ENCODE assay signal across 1 cellular context in the genomic region with DNA sequence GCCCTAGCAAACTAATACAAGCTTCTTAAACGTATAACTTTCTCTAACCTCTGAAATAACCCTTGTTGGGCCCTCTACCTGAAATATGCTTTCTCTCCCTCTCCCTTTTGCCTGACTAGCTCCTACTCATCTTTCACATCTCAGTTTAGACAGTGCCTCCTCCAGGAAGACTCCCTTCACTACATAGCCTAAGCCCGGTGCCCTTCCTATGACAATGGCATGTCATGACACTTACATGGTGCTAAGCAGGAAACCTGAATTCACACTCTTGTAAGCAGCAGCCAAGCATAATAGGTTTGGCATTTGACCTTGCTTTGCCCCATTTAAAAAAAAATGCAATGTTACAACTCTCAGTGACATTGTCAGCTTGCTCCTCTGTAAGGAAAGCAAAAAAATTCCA.
TF ChIP-seq lines count a peak whose summit lies in the region.

No MANE protein-coding gene starts in this region.

TF ChIP-seq in GM23338, 12 proteins besides CTCF, POLR2A, EP300 and RAD21:
- TF ChIP-seq NANOG (IDR thresholded peaks at IDR 0.05; ENCODE audit: borderline replicate concordance) (no peak), ZNF114 (CRISPR knock-in tag; IDR thresholded peaks at IDR 0.05) (no peak), STAT1 (IDR thresholded peaks at IDR 0.05; ENCODE audit: unreplicated experiment) (no peak), ZNF331 (CRISPR knock-in tag; IDR thresholded peaks at IDR 0.05; ENCODE audit: low read depth) (no peak), EZH2phosphoT487 (IDR thresholded peaks at IDR 0.05; ENCODE audit: unreplicated experiment) (no peak), REST (IDR thresholded peaks at IDR 0.05; ENCODE audit: unreplicated experiment) (no peak), JUNB (IDR thresholded peaks at IDR 0.05; ENCODE audit: unreplicated experiment) (no peak), EZH2 (IDR thresholded peaks at IDR 0.05; ENCODE audit: low read depth, unreplicated experiment) (no peak), CREB1 (CRISPR knock-in tag; IDR thresholded peaks at IDR 0.05; ENCODE audit: low read depth) (no peak), POLR2AphosphoS5 (IDR thresholded peaks at IDR 0.05; ENCODE audit: low read depth) (no peak)
- TF ChIP-seq, protein P1, sequence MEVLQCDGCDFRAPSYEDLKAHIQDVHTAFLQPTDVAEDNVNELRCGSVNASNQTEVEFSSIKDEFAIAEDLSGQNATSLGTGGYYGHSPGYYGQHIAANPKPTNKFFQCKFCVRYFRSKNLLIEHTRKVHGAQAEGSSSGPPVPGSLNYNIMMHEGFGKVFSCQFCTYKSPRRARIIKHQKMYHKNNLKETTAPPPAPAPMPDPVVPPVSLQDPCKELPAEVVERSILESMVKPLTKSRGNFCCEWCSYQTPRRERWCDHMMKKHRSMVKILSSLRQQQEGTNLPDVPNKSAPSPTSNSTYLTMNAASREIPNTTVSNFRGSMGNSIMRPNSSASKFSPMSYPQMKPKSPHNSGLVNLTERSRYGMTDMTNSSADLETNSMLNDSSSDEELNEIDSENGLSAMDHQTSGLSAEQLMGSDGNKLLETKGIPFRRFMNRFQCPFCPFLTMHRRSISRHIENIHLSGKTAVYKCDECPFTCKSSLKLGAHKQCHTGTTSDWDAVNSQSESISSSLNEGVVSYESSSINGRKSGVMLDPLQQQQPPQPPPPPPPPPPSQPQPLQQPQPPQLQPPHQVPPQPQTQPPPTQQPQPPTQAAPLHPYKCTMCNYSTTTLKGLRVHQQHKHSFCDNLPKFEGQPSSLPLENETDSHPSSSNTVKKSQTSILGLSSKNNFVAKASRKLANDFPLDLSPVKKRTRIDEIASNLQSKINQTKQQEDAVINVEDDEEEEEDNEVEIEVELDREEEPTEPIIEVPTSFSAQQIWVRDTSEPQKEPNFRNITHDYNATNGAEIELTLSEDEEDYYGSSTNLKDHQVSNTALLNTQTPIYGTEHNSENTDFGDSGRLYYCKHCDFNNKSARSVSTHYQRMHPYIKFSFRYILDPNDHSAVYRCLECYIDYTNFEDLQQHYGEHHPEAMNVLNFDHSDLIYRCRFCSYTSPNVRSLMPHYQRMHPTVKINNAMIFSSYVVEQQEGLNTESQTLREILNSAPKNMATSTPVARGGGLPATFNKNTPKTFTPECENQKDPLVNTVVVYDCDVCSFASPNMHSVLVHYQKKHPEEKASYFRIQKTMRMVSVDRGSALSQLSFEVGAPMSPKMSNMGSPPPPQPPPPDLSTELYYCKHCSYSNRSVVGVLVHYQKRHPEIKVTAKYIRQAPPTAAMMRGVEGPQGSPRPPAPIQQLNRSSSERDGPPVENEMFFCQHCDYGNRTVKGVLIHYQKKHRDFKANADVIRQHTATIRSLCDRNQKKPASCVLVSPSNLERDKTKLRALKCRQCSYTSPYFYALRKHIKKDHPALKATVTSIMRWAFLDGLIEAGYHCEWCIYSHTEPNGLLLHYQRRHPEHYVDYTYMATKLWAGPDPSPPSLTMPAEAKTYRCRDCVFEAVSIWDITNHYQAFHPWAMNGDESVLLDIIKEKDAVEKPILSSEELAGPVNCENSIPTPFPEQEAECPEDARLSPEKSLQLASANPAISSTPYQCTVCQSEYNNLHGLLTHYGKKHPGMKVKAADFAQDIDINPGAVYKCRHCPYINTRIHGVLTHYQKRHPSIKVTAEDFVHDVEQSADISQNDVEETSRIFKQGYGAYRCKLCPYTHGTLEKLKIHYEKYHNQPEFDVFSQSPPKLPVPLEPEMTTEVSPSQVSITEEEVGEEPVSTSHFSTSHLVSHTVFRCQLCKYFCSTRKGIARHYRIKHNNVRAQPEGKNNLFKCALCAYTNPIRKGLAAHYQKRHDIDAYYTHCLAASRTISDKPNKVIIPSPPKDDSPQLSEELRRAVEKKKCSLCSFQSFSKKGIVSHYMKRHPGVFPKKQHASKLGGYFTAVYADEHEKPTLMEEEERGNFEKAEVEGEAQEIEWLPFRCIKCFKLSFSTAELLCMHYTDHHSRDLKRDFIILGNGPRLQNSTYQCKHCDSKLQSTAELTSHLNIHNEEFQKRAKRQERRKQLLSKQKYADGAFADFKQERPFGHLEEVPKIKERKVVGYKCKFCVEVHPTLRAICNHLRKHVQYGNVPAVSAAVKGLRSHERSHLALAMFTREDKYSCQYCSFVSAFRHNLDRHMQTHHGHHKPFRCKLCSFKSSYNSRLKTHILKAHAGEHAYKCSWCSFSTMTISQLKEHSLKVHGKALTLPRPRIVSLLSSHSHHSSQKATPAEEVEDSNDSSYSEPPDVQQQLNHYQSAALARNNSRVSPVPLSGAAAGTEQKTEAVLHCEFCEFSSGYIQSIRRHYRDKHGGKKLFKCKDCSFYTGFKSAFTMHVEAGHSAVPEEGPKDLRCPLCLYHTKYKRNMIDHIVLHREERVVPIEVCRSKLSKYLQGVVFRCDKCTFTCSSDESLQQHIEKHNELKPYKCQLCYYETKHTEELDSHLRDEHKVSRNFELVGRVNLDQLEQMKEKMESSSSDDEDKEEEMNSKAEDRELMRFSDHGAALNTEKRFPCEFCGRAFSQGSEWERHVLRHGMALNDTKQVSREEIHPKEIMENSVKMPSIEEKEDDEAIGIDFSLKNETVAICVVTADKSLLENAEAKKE (CRISPR knock-in tag; IDR thresholded peaks at IDR 0.05) = no peak
- TF ChIP-seq, protein P2, sequence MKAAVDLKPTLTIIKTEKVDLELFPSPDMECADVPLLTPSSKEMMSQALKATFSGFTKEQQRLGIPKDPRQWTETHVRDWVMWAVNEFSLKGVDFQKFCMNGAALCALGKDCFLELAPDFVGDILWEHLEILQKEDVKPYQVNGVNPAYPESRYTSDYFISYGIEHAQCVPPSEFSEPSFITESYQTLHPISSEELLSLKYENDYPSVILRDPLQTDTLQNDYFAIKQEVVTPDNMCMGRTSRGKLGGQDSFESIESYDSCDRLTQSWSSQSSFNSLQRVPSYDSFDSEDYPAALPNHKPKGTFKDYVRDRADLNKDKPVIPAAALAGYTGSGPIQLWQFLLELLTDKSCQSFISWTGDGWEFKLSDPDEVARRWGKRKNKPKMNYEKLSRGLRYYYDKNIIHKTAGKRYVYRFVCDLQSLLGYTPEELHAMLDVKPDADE (IDR thresholded peaks at IDR 0.05) = no peak
